Comparison of ENCODE assay signal across 21 cellular contexts in the genomic region with DNA sequence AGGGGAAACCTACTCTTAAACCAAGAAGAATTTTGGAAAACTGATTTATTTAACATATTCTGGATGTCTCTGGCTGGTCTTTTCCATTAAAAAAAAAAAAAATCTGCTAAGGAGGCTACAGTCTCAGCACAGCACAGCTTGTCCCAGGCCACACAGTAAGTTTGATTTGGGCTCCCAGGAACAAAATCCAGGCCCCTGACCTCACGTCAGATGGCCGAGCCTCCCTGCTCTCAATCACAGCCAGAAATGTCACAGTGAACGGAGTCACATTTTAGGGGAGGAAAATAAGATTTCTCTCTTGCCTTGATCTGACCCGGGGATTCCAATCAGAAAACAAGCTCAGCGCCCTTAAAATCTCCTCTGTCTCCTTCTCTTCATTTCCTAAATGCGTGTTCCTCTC.
"Had no signal": no experiment of that assay in that cellular context is flagged by ENCODE, and none has a peak within 500 bp of the region (broad histone marks: within the 10 kb centered on the region; RNA-seq: fewer than 3 reads in every experiment).

No MANE protein-coding gene starts in this region.

- ATAC-seq: effector memory CD8-positive, alpha-beta T cell; gastroesophageal sphincter; left ventricle myocardium superior; mucosa of descending colon; naive thymus-derived CD8-positive, alpha-beta T cell; stimulated activated naive B cell treated with anti-CD40 and anti-IgM and Interleukin-4, amounts not matched to agents 10 μg/mL and 1 μg/mL and 100 μg/mL, for 72 hours; stimulated activated naive CD8-positive, alpha-beta T cell treated with anti-CD3 and anti-CD28 coated beads, Interleukin-15, amount 100 ng/mL, for 72 hours had no signal

- H3K27ac Mint-ChIP-seq: dendritic cell treated with granulocyte-macrophage colony-stimulating factor and Interleukin-4, amounts not matched to agents 40 ng/mL and 50 ng/mL, for 4 days; effector memory CD8-positive, alpha-beta T cell; immature natural killer cell; stimulated activated naive B cell treated with anti-CD40 and anti-IgM and Interleukin-4, amounts not matched to agents 10 μg/mL and 1 μg/mL and 100 μg/mL, for 72 hours; stimulated activated naive CD8-positive, alpha-beta T cell treated with anti-CD3 and anti-CD28 coated beads, Interleukin-15, amount 100 ng/mL, for 72 hours had no signal

- H3K4me3 ChIP-seq: mucosa of descending colon, sigmoid colon, thoracic aorta, transverse colon, uterus had no signal

- H3K36me3 ChIP-seq: esophagus squamous epithelium, gastroesophageal sphincter, sigmoid colon, thoracic aorta, transverse colon, uterus had no signal

- H3K27ac ChIP-seq: esophagus squamous epithelium, gastroesophageal sphincter, sigmoid colon, skin epidermis, thoracic aorta, transverse colon, uterus had no signal

- H3K4me1 ChIP-seq: uterus had no signal

- H3K4me3 Mint-ChIP-seq: dendritic cell treated with granulocyte-macrophage colony-stimulating factor and Interleukin-4, amounts not matched to agents 40 ng/mL and 50 ng/mL, for 4 days had no signal

- H3K9me3 Mint-ChIP-seq: dendritic cell treated with granulocyte-macrophage colony-stimulating factor and Interleukin-4, amounts not matched to agents 40 ng/mL and 50 ng/mL, for 4 days; stimulated activated naive CD8-positive, alpha-beta T cell treated with anti-CD3 and anti-CD28 coated beads, Interleukin-15, amount 100 ng/mL, for 72 hours had no signal

- H3K36me3 Mint-ChIP-seq: stimulated activated naive B cell treated with anti-CD40 and anti-IgM and Interleukin-4, amounts not matched to agents 10 μg/mL and 1 μg/mL and 100 μg/mL, for 72 hours had no signal

- FAIRE-seq: keratinocyte had no signal

- H3K9me3 ChIP-seq: esophagus squamous epithelium, gastroesophageal sphincter, mucosa of descending colon, sigmoid colon, thoracic aorta, transverse colon, uterus had no signal

- DNase-seq: effector memory CD8-positive, alpha-beta T cell; esophagus squamous epithelium; glutamatergic neuron; immature natural killer cell; left ventricle myocardium superior; mammary epithelial cell; mucosa of descending colon; naive thymus-derived CD8-positive, alpha-beta T cell; posterior cingulate gyrus; sigmoid colon; stimulated activated CD4-positive, alpha-beta T cell treated with anti-CD3 and anti-CD28 coated beads, Interleukin-2, amount 100 ng/mL, for 24 hours; stimulated activated CD4-positive, alpha-beta T cell treated with anti-CD3 and anti-CD28 coated beads, Interleukin-4, amount 100 ng/mL, for 4 hours; stimulated activated naive B cell treated with anti-CD40 and anti-IgM and Interleukin-4, amounts not matched to agents 10 μg/mL and 1 μg/mL and 100 μg/mL, for 72 hours; stimulated activated naive CD8-positive, alpha-beta T cell treated with anti-CD3 and anti-CD28 coated beads, Interleukin-15, amount 100 ng/mL, for 72 hours; transverse colon; uterus had no signal
